22 cellular contexts compared by ENCODE assay signal in the genomic region with DNA sequence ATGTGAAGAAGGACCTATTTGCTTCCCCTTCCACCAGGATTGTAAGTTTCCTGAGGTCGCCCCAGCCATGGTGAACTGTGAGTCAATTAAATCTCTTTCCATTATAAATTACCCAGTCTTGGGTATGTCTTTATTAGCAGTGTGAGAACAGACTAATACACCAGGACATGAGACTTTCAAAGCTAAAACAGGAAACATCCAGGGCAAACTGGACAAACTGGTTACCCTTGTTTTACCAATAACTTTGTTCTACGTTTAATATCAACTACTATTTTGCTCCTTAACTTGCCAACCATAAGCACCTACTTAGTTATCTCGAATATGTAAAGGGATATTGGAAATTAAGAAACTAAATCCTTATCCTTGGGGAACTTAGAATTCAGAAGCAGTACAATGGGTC.
"Had no signal": no experiment of that assay in that cellular context is flagged by ENCODE, and none has a peak within 500 bp of the region (broad histone marks: within the 10 kb centered on the region; RNA-seq: fewer than 3 reads in every experiment).

No MANE protein-coding gene starts in this region.

- H3K36me3 Mint-ChIP-seq: activated CD4-positive, alpha-beta memory T cell treated with anti-CD3 and anti-CD28 coated beads for 36 hours; activated CD8-positive, alpha-beta memory T cell treated with anti-CD3 and anti-CD28 coated beads, Interleukin-2, amount 10 ng/mL, durations not matched to agents 7 days and 5 days; brain; memory B cell; naive B cell; stimulated activated memory B cell treated with anti-CD40 and anti-IgM and Interleukin-4, amounts not matched to agents 10 μg/mL and 1 μg/mL and 100 μg/mL, for 72 hours; WTC11 had no signal

- H3K27me3 ChIP-seq: heart right ventricle, upper lobe of right lung had no signal

- H3K4me1 Mint-ChIP-seq: activated CD8-positive, alpha-beta memory T cell treated with anti-CD3 and anti-CD28 coated beads, Interleukin-2, amount 10 ng/mL, durations not matched to agents 7 days and 5 days; activated T-helper 17 cell treated with anti-CD3 and anti-CD28 coated beads, Interleukin-2, amount 50 U/mL, for 72 hours; brain; central memory CD8-positive, alpha-beta T cell had no signal

- ATAC-seq: activated CD8-positive, alpha-beta memory T cell treated with anti-CD3 and anti-CD28 coated beads, Interleukin-2, amount 10 ng/mL, durations not matched to agents 7 days and 5 days; activated T-helper 17 cell treated with anti-CD3 and anti-CD28 coated beads, Interleukin-2, amount 50 U/mL, for 72 hours; heart right ventricle; left ventricle myocardium superior; psoas muscle; right cardiac atrium; stimulated activated memory B cell treated with anti-CD40 and anti-IgM and Interleukin-4, amounts not matched to agents 10 μg/mL and 1 μg/mL and 100 μg/mL, for 72 hours; upper lobe of right lung; WTC11 had no signal

- H3K9me3 Mint-ChIP-seq: activated CD4-positive, alpha-beta memory T cell treated with anti-CD3 and anti-CD28 coated beads for 36 hours; activated naive CD4-positive, alpha-beta T cell treated with anti-CD3 and anti-CD28 coated beads for 36 hours; activated T-helper 17 cell treated with anti-CD3 and anti-CD28 coated beads, Interleukin-2, amount 50 U/mL, for 72 hours; central memory CD8-positive, alpha-beta T cell; memory B cell; neural crest cell; stimulated activated memory B cell treated with anti-CD40 and anti-IgM and Interleukin-4, amounts not matched to agents 10 μg/mL and 1 μg/mL and 100 μg/mL, for 72 hours; T-helper 2 cell treated with Interferon-gamma antibody and Interleukin-4, amounts not matched to agents 5 μg/mL and 100 μg/mL, for 36 hours had no signal

- H3K4me1 ChIP-seq: heart right ventricle, psoas muscle had no signal

- H3K27me3 Mint-ChIP-seq: brain; memory B cell; naive B cell; stimulated activated memory B cell treated with anti-CD40 and anti-IgM and Interleukin-4, amounts not matched to agents 10 μg/mL and 1 μg/mL and 100 μg/mL, for 72 hours had no signal

- H3K4me3 Mint-ChIP-seq: activated CD4-positive, alpha-beta memory T cell treated with anti-CD3 and anti-CD28 coated beads for 36 hours; activated CD8-positive, alpha-beta memory T cell treated with anti-CD3 and anti-CD28 coated beads, Interleukin-2, amount 10 ng/mL, durations not matched to agents 7 days and 5 days; activated naive CD4-positive, alpha-beta T cell treated with anti-CD3 and anti-CD28 coated beads for 36 hours; activated T-helper 17 cell treated with anti-CD3 and anti-CD28 coated beads, Interleukin-2, amount 50 U/mL, for 72 hours; brain; central memory CD8-positive, alpha-beta T cell; memory B cell; neural crest cell; stimulated activated memory B cell treated with anti-CD40 and anti-IgM and Interleukin-4, amounts not matched to agents 10 μg/mL and 1 μg/mL and 100 μg/mL, for 72 hours; T-helper 2 cell treated with Interferon-gamma antibody and Interleukin-4, amounts not matched to agents 5 μg/mL and 100 μg/mL, for 36 hours; WTC11 had no signal

- H3K27ac Mint-ChIP-seq: activated CD4-positive, alpha-beta memory T cell treated with anti-CD3 and anti-CD28 coated beads for 36 hours; activated CD8-positive, alpha-beta memory T cell treated with anti-CD3 and anti-CD28 coated beads, Interleukin-2, amount 10 ng/mL, durations not matched to agents 7 days and 5 days; activated naive CD4-positive, alpha-beta T cell treated with anti-CD3 and anti-CD28 coated beads for 36 hours; activated T-helper 17 cell treated with anti-CD3 and anti-CD28 coated beads, Interleukin-2, amount 50 U/mL, for 72 hours; brain; memory B cell; stimulated activated memory B cell treated with anti-CD40 and anti-IgM and Interleukin-4, amounts not matched to agents 10 μg/mL and 1 μg/mL and 100 μg/mL, for 72 hours; T-helper 2 cell treated with Interferon-gamma antibody and Interleukin-4, amounts not matched to agents 5 μg/mL and 100 μg/mL, for 36 hours; WTC11 had no signal

- H3K27ac ChIP-seq: coronary artery, heart right ventricle, psoas muscle, thoracic aorta, upper lobe of right lung had no signal

- DNase-seq: activated CD4-positive, alpha-beta memory T cell treated with anti-CD3 and anti-CD28 coated beads for 36 hours; activated CD4-positive, alpha-beta T cell treated with anti-CD3 and anti-CD28 coated beads for 4 hours; activated CD8-positive, alpha-beta memory T cell treated with anti-CD3 and anti-CD28 coated beads, Interleukin-2, amount 10 ng/mL, durations not matched to agents 7 days and 5 days; activated naive CD4-positive, alpha-beta T cell treated with anti-CD3 and anti-CD28 coated beads for 36 hours; activated T-cell treated with anti-CD3 and anti-CD28 coated beads, Interleukin-2, amount 50 U/mL, for 1 hour; heart right ventricle; kidney glomerular epithelial cell; left ventricle myocardium superior; naive B cell; psoas muscle; right cardiac atrium; upper lobe of right lung had no signal
